ENCODE assay signal across 24 cellular contexts in genomic region chr11:120605469-120605868, GRCh38.
"Had no signal": no experiment of that assay in that cellular context is flagged by ENCODE, and none has a peak within 500 bp of the region (broad histone marks: within the 10 kb centered on the region; RNA-seq: fewer than 3 reads in every experiment).

No MANE protein-coding gene starts in this region.

- H3K36me3 Mint-ChIP-seq: activated naive CD4-positive, alpha-beta T cell treated with anti-CD3 and anti-CD28 coated beads, Interleukin-2, amount 10 ng/mL, durations not matched to agents 7 days and 5 days; activated naive CD8-positive, alpha-beta T cell treated with anti-CD3 and anti-CD28 coated beads for 36 hours had no signal

- H3K27me3 Mint-ChIP-seq: activated naive CD8-positive, alpha-beta T cell treated with anti-CD3 and anti-CD28 coated beads for 36 hours had no signal

- H3K9me3 Mint-ChIP-seq: activated CD8-positive, alpha-beta T cell treated with anti-CD3 and anti-CD28 coated beads for 36 hours; activated naive CD4-positive, alpha-beta T cell treated with anti-CD3 and anti-CD28 coated beads, Interleukin-2, amount 10 ng/mL, durations not matched to agents 7 days and 5 days; activated naive CD8-positive, alpha-beta T cell treated with anti-CD3 and anti-CD28 coated beads for 36 hours; activated T-cell treated with anti-CD3 and anti-CD28 coated beads, Interleukin-2, amount 50 U/mL, for 72 hours; activated T-helper 2 cell treated with anti-CD3 and anti-CD28 coated beads, Interferon-gamma antibody, Interleukin-2, Interleukin-4, amounts not matched to agents 10 μg/mL and 5 μg/mL and 100 μg/mL, durations not matched to agents 14 hours and 24 hours and 36 hours had no signal

- H3K27ac ChIP-seq: SJCRH30, WERI-Rb-1 had no signal

- H3K27me3 ChIP-seq: SJCRH30 had no signal

- DNase-seq: activated CD4-positive, alpha-beta T cell treated with anti-CD3 and anti-CD28 coated beads for 36 hours; activated CD8-positive, alpha-beta memory T cell treated with anti-CD3 and anti-CD28 coated beads, Interleukin-2, amount 50 U/mL, for 4 hours; activated CD8-positive, alpha-beta T cell treated with anti-CD3 and anti-CD28 coated beads for 36 hours; activated gamma-delta T cell treated with Interleukin-2 at 50 U/mL for 16 hours; activated naive CD4-positive, alpha-beta T cell treated with anti-CD3 and anti-CD28 coated beads, Interleukin-2, amount 10 ng/mL, durations not matched to agents 7 days and 5 days; activated naive CD8-positive, alpha-beta T cell treated with anti-CD3 and anti-CD28 coated beads for 36 hours; activated T-cell treated with anti-CD3 and anti-CD28 coated beads, Interleukin-2, amount 50 U/mL, for 72 hours; KG1; NCI-H1436; NCI-H1694 treated with DMSO at 0.1 percent for 48 hours; NCI-H2029 treated with DMSO at 0.1 percent for 48 hours; NCI-H345; NCI-H510A; NCI-H82; NK-92 treated with Interleukin-12 subunit alpha and Interleukin-12 subunit beta, amount 100 ng/mL, for 24 hours; OCI-M1; Right ventricle myocardium superior; RPMI8226; SJCRH30; SK-N-SH; T-helper 1 cell; WERI-Rb-1 had no signal

- H3K4me1 ChIP-seq: SJCRH30 had no signal

- H3K9me3 ChIP-seq: SJCRH30, SK-N-SH had no signal

- H3K27ac Mint-ChIP-seq: activated CD4-positive, alpha-beta T cell treated with anti-CD3 and anti-CD28 coated beads for 36 hours; activated CD8-positive, alpha-beta T cell treated with anti-CD3 and anti-CD28 coated beads for 36 hours; activated naive CD4-positive, alpha-beta T cell treated with anti-CD3 and anti-CD28 coated beads, Interleukin-2, amount 10 ng/mL, durations not matched to agents 7 days and 5 days; activated naive CD8-positive, alpha-beta T cell treated with anti-CD3 and anti-CD28 coated beads for 36 hours; activated T-cell treated with anti-CD3 and anti-CD28 coated beads, Interleukin-2, amount 50 U/mL, for 72 hours; activated T-helper 2 cell treated with anti-CD3 and anti-CD28 coated beads, Interferon-gamma antibody, Interleukin-2, Interleukin-4, amounts not matched to agents 10 μg/mL and 5 μg/mL and 100 μg/mL, durations not matched to agents 14 hours and 24 hours and 36 hours had no signal

- H3K4me1 Mint-ChIP-seq: activated CD4-positive, alpha-beta T cell treated with anti-CD3 and anti-CD28 coated beads for 36 hours; activated naive CD4-positive, alpha-beta T cell treated with anti-CD3 and anti-CD28 coated beads, Interleukin-2, amount 10 ng/mL, durations not matched to agents 7 days and 5 days; activated naive CD8-positive, alpha-beta T cell treated with anti-CD3 and anti-CD28 coated beads for 36 hours had no signal

- ATAC-seq: activated CD4-positive, alpha-beta T cell treated with anti-CD3 and anti-CD28 coated beads for 36 hours; activated CD8-positive, alpha-beta T cell treated with anti-CD3 and anti-CD28 coated beads for 36 hours; activated T-cell treated with anti-CD3 and anti-CD28 coated beads, Interleukin-2, amount 50 U/mL, for 72 hours; Panc1 had no signal

- H3K4me3 ChIP-seq: SJCRH30 had no signal

- H3K4me3 Mint-ChIP-seq: activated CD4-positive, alpha-beta T cell treated with anti-CD3 and anti-CD28 coated beads for 36 hours; activated CD8-positive, alpha-beta T cell treated with anti-CD3 and anti-CD28 coated beads for 36 hours; activated naive CD4-positive, alpha-beta T cell treated with anti-CD3 and anti-CD28 coated beads, Interleukin-2, amount 10 ng/mL, durations not matched to agents 7 days and 5 days; activated naive CD8-positive, alpha-beta T cell treated with anti-CD3 and anti-CD28 coated beads for 36 hours; activated T-cell treated with anti-CD3 and anti-CD28 coated beads, Interleukin-2, amount 50 U/mL, for 72 hours had no signal

- H3K36me3 ChIP-seq: SJCRH30, WERI-Rb-1 had no signal
